In the genomic region with DNA sequence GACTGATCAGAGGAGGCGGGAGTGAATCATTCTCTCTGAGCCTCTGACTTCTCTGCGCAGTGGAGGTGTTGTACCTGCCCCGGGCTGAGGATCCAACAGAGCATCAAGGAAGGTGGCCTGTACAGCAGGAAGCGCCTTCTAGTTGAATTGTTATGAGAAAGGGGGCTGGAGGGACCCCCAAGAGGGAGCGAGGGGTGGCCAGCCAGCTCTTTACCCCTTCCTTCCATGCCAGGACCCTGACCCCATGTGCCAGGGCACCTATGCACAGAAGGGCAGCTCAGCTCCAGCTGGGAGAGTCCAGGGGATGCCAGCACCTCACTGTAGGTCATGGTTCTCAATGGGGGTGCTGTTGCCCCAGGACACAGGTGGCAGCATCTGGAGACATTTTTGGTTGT, we compare ENCODE assay signal across 1 cellular context.
TF ChIP-seq lines count a peak whose summit lies in the region.

No MANE protein-coding gene starts in this region.

TF ChIP-seq in H1, 55 proteins besides CTCF, POLR2A, EP300 and RAD21 (continued from another document):
- TF ChIP-seq CHD7 (IDR thresholded peaks at IDR 0.05; ENCODE audit: insufficient replicate concordance, low read length) = no peak
- no peak for TF ChIP-seq YY1 (IDR thresholded peaks at IDR 0.05; ENCODE audit: low read depth, low read length)
- no peak for TF ChIP-seq FOSL1 (IDR thresholded peaks at IDR 0.05; ENCODE audit: insufficient read depth, low read depth, low read length)
- no peak for TF ChIP-seq KDM4A (IDR thresholded peaks at IDR 0.05; ENCODE audit: low read depth, low read length, severe bottlenecking)
- no peak for TF ChIP-seq POLR2AphosphoS5 (IDR thresholded peaks at IDR 0.05; ENCODE audit: low read depth, low read length)
- no peak for TF ChIP-seq RXRA (IDR thresholded peaks at IDR 0.05; ENCODE audit: insufficient read depth, low read depth, low read length)
- no peak for TF ChIP-seq CHD1 (IDR thresholded peaks at IDR 0.05; ENCODE audit: low read depth, low read length)
- TF ChIP-seq ATF2 (IDR thresholded peaks at IDR 0.05; ENCODE audit: low read length) = no peak
- no peak for TF ChIP-seq MAFK (IDR thresholded peaks at IDR 0.05; ENCODE audit: low read depth, low read length)
- TF ChIP-seq, protein P1, sequence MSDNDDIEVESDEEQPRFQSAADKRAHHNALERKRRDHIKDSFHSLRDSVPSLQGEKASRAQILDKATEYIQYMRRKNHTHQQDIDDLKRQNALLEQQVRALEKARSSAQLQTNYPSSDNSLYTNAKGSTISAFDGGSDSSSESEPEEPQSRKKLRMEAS (IDR thresholded peaks at IDR 0.05) = no peak
- TF ChIP-seq TEAD4 (IDR thresholded peaks at IDR 0.05; ENCODE audit: low read depth, low read length) = no peak
- TF ChIP-seq CREB1 (IDR thresholded peaks at IDR 0.05) = no peak
- TF ChIP-seq, protein P2, sequence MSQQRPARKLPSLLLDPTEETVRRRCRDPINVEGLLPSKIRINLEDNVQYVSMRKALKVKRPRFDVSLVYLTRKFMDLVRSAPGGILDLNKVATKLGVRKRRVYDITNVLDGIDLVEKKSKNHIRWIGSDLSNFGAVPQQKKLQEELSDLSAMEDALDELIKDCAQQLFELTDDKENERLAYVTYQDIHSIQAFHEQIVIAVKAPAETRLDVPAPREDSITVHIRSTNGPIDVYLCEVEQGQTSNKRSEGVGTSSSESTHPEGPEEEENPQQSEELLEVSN (IDR thresholded peaks at IDR 0.05) = no peak
